In the genomic region with DNA sequence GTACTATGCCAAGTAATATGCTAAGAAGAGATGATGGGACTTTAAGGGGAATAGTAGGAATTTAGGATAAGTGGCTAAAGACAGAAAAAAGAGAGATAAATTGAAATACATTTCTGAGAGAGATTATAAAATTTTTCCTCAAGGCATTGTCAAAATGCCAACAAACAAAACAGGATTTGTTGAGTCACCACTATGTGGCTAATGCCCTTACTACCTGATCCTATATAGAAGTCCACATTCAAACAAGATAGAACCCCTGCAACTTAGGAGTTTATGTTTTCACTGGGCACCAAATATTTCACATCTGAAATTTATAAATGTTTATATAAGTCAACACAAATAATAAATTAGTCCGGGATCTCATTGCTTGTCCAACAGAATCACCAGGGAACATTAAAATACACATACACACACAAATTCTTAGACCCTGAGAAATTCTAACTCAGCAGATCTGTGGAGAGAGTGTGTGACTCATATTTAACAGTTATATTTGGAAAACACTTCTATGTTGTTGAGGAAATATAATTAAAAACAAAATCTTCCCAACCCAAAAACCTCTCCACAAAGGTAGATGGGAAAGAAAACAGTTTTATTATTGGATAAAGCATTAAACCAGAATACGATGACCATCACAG, we compare ENCODE assay signal across 20 cellular contexts.
DNase-seq lines count a peak whose midpoint lies in the region; ATAC-seq and TF ChIP-seq lines count a peak whose summit lies in the region.
"Had no signal": no experiment of that assay in that cellular context is flagged by ENCODE, and none has a peak within 500 bp of the region (broad histone marks: within the 10 kb centered on the region; RNA-seq: fewer than 3 reads in every experiment).

No MANE protein-coding gene starts in this region.

- H3K9me3 Mint-ChIP-seq in osteocyte (ENCODE audit: unreplicated experiment), result peaks cover 3% of the 10 kb centered on the region
- H3K9me3 Mint-ChIP-seq in activated naive CD8-positive, alpha-beta T cell treated with anti-CD3 and anti-CD28 coated beads, Interleukin-2, amount 50 U/mL, for 24 hours, result peaks cover 4% of the 10 kb centered on the region
- no peaks in the 10 kb centered on the region for H3K9me3 Mint-ChIP-seq in activated T-helper 2 cell treated with anti-CD3 and anti-CD28 coated beads, Interferon-gamma antibody, Interleukin-2, Interleukin-4, amounts not matched to agents 10 μg/mL and 5 μg/mL and 100 μg/mL, durations not matched to agents 14 hours and 24 hours and 36 hours

- H3K4me3 Mint-ChIP-seq in osteocyte (ENCODE audit: unreplicated experiment), result no peak overlapping the region
- H3K4me3 Mint-ChIP-seq in activated naive CD8-positive, alpha-beta T cell treated with anti-CD3 and anti-CD28 coated beads, Interleukin-2, amount 50 U/mL, for 24 hours, result no peak overlapping the region
- H3K4me3 Mint-ChIP-seq in activated T-helper 2 cell treated with anti-CD3 and anti-CD28 coated beads, Interferon-gamma antibody, Interleukin-2, Interleukin-4, amounts not matched to agents 10 μg/mL and 5 μg/mL and 100 μg/mL, durations not matched to agents 14 hours and 24 hours and 36 hours (ENCODE audit: low read depth), result no peak overlapping the region

- no peak overlapping the region for H3K4me3 ChIP-seq in epithelial cell of esophagus (ENCODE audit: low read length)
- H3K4me3 ChIP-seq: GM23248, SJCRH30 had no signal

- H3K27ac Mint-ChIP-seq in osteocyte (ENCODE audit: unreplicated experiment), result peak overlapping the region; percentile 61
- H3K27ac Mint-ChIP-seq in activated naive CD8-positive, alpha-beta T cell treated with anti-CD3 and anti-CD28 coated beads, Interleukin-2, amount 50 U/mL, for 24 hours, result no peak overlapping the region
- H3K27ac Mint-ChIP-seq in activated T-helper 2 cell treated with anti-CD3 and anti-CD28 coated beads, Interferon-gamma antibody, Interleukin-2, Interleukin-4, amounts not matched to agents 10 μg/mL and 5 μg/mL and 100 μg/mL, durations not matched to agents 14 hours and 24 hours and 36 hours, result no peak overlapping the region

- ATAC-seq in GM21717 (IDR thresholded peaks at IDR 0.05; ENCODE audit: unreplicated experiment) (no peak), GM19395 (IDR thresholded peaks at IDR 0.05; ENCODE audit: unreplicated experiment) (no peak)
- ATAC-seq in activated naive CD8-positive, alpha-beta T cell treated with anti-CD3 and anti-CD28 coated beads, Interleukin-2, amount 50 U/mL, for 24 hours, result no peak

- intact Hi-C loops in activated T-helper 2 cell treated with anti-CD3 and anti-CD28 coated beads, Interferon-gamma antibody, Interleukin-2, Interleukin-4, amounts not matched to agents 10 μg/mL and 5 μg/mL and 100 μg/mL, durations not matched to agents 14 hours and 24 hours and 36 hours (cut with micrococcal nuclease), result no loop called here

- peaks cover 2% of the 10 kb centered on the region for H3K36me3 Mint-ChIP-seq in osteocyte (ENCODE audit: unreplicated experiment)
- H3K36me3 Mint-ChIP-seq in activated naive CD8-positive, alpha-beta T cell treated with anti-CD3 and anti-CD28 coated beads, Interleukin-2, amount 50 U/mL, for 24 hours (ENCODE audit: low read depth), result no peaks in the 10 kb centered on the region
- H3K36me3 Mint-ChIP-seq in activated T-helper 2 cell treated with anti-CD3 and anti-CD28 coated beads, Interferon-gamma antibody, Interleukin-2, Interleukin-4, amounts not matched to agents 10 μg/mL and 5 μg/mL and 100 μg/mL, durations not matched to agents 14 hours and 24 hours and 36 hours (ENCODE audit: low read depth), result no peaks in the 10 kb centered on the region

- TF ChIP-seq CTCF in epithelial cell of esophagus (IDR thresholded peaks at IDR 0.05; ENCODE audit: insufficient read depth, low read depth, low read length, missing control alignments) (no peak), osteocyte (IDR thresholded peaks at IDR 0.05) (no peak)

- peaks cover 30% of the 10 kb centered on the region for H3K4me1 Mint-ChIP-seq in osteocyte (ENCODE audit: unreplicated experiment)
- no peaks in the 10 kb centered on the region for H3K4me1 Mint-ChIP-seq in activated naive CD8-positive, alpha-beta T cell treated with anti-CD3 and anti-CD28 coated beads, Interleukin-2, amount 50 U/mL, for 24 hours
- H3K4me1 Mint-ChIP-seq in activated T-helper 2 cell treated with anti-CD3 and anti-CD28 coated beads, Interferon-gamma antibody, Interleukin-2, Interleukin-4, amounts not matched to agents 10 μg/mL and 5 μg/mL and 100 μg/mL, durations not matched to agents 14 hours and 24 hours and 36 hours (ENCODE audit: low read depth), result no peaks in the 10 kb centered on the region

- DNase-seq in HPDE6-E6E7 (ENCODE audit: extremely low spot score) (peak; percentile 4), RPMI8226 (peak; percentile 65), epithelial cell of esophagus (ENCODE audit: low read depth) (peak; percentile 53), osteocyte (ENCODE audit: extremely low spot score, unreplicated experiment) (no peak)
- no peak for DNase-seq in activated naive CD8-positive, alpha-beta T cell treated with anti-CD3 and anti-CD28 coated beads, Interleukin-2, amount 50 U/mL, for 24 hours
- DNase-seq in activated T-helper 2 cell treated with anti-CD3 and anti-CD28 coated beads, Interferon-gamma antibody, Interleukin-2, Interleukin-4, amounts not matched to agents 10 μg/mL and 5 μg/mL and 100 μg/mL, durations not matched to agents 14 hours and 24 hours and 36 hours (ENCODE audit: low spot score), result no peak
- DNase-seq: ACHN; Caco-2; DMS153; GM23248; NCI-H1417; NCI-H187 treated with DMSO at 0.1 percent for 48 hours; NCI-H446; NCI-H69; NK-92 treated with Interleukin-12 subunit alpha and Interleukin-12 subunit beta, amount 100 ng/mL, for 24 hours; OCI-M1; SJCRH30; SW 1271 had no signal

- H3K27me3 Mint-ChIP-seq in osteocyte (ENCODE audit: unreplicated experiment), result no peaks in the 10 kb centered on the region
- H3K27me3 Mint-ChIP-seq in activated naive CD8-positive, alpha-beta T cell treated with anti-CD3 and anti-CD28 coated beads, Interleukin-2, amount 50 U/mL, for 24 hours, result no peaks in the 10 kb centered on the region
- H3K27me3 Mint-ChIP-seq in activated T-helper 2 cell treated with anti-CD3 and anti-CD28 coated beads, Interferon-gamma antibody, Interleukin-2, Interleukin-4, amounts not matched to agents 10 μg/mL and 5 μg/mL and 100 μg/mL, durations not matched to agents 14 hours and 24 hours and 36 hours (ENCODE audit: low read depth), result no peaks in the 10 kb centered on the region

Comparison
In these comparisons a context has a peak if more than half of its experiments do, and no peak if none do; other contexts are left out.
1. DNase-seq: peak in HPDE6-E6E7 (single experiment), RPMI8226 (single experiment) and epithelial cell of esophagus (single experiment); none in osteocyte (single experiment), activated naive CD8-positive, alpha-beta T cell treated with anti-CD3 and anti-CD28 coated beads, Interleukin-2, amount 50 U/mL, for 24 hours (single experiment) and activated T-helper 2 cell treated with anti-CD3 and anti-CD28 coated beads, Interferon-gamma antibody, Interleukin-2, Interleukin-4, amounts not matched to agents 10 μg/mL and 5 μg/mL and 100 μg/mL, durations not matched to agents 14 hours and 24 hours and 36 hours (single experiment).